Comparison of ENCODE assay signal across 9 cellular contexts in the genomic region with DNA sequence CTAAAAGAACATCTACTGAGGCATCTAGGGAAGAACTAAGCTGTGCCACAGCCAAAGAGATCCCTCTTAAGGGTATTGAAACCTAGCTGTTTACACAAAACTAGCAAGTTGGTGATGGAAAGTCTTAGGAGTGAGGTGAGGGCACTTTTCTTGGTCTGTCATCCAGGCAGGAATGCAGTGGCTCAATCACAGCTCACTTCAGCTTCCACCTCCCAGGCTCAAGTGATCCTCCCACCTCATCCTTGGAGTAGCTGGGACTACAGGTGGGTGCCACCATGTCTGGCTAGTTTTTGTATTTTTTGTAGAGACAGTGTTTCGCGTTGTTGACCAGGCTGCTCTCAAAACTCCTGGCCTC. TPM values are rescaled to one million over a fixed set of nuclear protein-coding genes. Genes with fewer than 3 reads are reported as not detected.
DNase-seq lines count a peak whose midpoint lies in the region; ATAC-seq, FAIRE-seq and TF ChIP-seq lines count a peak whose summit lies in the region.
"Had no signal": no experiment of that assay in that cellular context is flagged by ENCODE, and none has a peak within 500 bp of the region (broad histone marks: within the 10 kb centered on the region; RNA-seq: fewer than 3 reads in every experiment).

No MANE protein-coding gene starts in this region.

- peaks cover 79% of the 10 kb centered on the region for H3K4me1 Mint-ChIP-seq in activated B cell treated with CpG ODN at 0.5 μM for 24 hours

- no peaks in the 10 kb centered on the region for H3K27me3 Mint-ChIP-seq in activated B cell treated with CpG ODN at 0.5 μM for 24 hours

- peaks cover 67% of the 10 kb centered on the region for H3K36me3 Mint-ChIP-seq in activated B cell treated with CpG ODN at 0.5 μM for 24 hours (ENCODE audit: low read depth)

- H3K27me3 ChIP-seq in HAP-1 (ENCODE audit: low read depth) (no peaks in the 10 kb centered on the region), right cardiac atrium (ENCODE audit: control insufficient read depth, insufficient read depth) (no peaks in the 10 kb centered on the region), small intestine (ENCODE audit: control insufficient read depth in 2 of 2, insufficient read depth in 2 of 2, low read length in 2 of 2) (no peaks in the 10 kb centered on the region)

- peak overlapping the region; percentile 97 for H3K4me3 Mint-ChIP-seq in activated B cell treated with CpG ODN at 0.5 μM for 24 hours

- H3K9me3 Mint-ChIP-seq in activated B cell treated with CpG ODN at 0.5 μM for 24 hours = no peaks in the 10 kb centered on the region

- peaks cover 10% of the 10 kb centered on the region for H3K4me1 ChIP-seq in HAP-1
- peaks cover 12% of the 10 kb centered on the region for H3K4me1 ChIP-seq in right cardiac atrium (ENCODE audit: control insufficient read depth, insufficient read depth, low read length)
- H3K4me1 ChIP-seq in small intestine (ENCODE audit: control insufficient read depth in 2 of 2, insufficient read depth in 1 of 2, low read depth in 1 of 2, low read length in 1 of 2) = no peaks in the 10 kb centered on the region

- peak overlapping the region; percentile 46 for H3K27ac ChIP-seq in right cardiac atrium (ENCODE audit: low read length)
- peak overlapping the region; percentile 8 to 87 for H3K27ac ChIP-seq in small intestine (ENCODE audit: low read depth in 1 of 2, low read length in 1 of 2)

- H3K36me3 ChIP-seq in HAP-1 (replicated peaks) (peaks cover 40% of the 10 kb centered on the region), small intestine (ENCODE audit: control insufficient read depth in 2 of 2, insufficient read depth in 2 of 2, low read length in 2 of 2) (peaks cover 4 to 7% of the 10 kb centered on the region in 2 donors)

- H3K9me3 ChIP-seq in HAP-1 = no peaks in the 10 kb centered on the region
- no peaks in the 10 kb centered on the region for H3K9me3 ChIP-seq in right cardiac atrium (ENCODE audit: control insufficient read depth, low read length)
- H3K9me3 ChIP-seq in small intestine (ENCODE audit: control insufficient read depth, low read depth) = no peaks in the 10 kb centered on the region

- FAIRE-seq in small intestine (lab: Jason Lieb, UNC) = no peak

- intact Hi-C loops in activated B cell treated with CpG ODN at 0.5 μM for 24 hours (cut with micrococcal nuclease) (no loop called here), right cardiac atrium (cut with DNase I) (loop anchor here in 1 of 4 donors (10.0 kb wide), 1 partner anchor 57 kb away; no protein-coding TSS in a partner anchor)

- in situ Hi-C loops in HAP-1 (cut with MboI; ENCODE audit: low sequenced_read_pairs) = loop anchor here (25.0 kb wide), 1 partner anchor 240 kb away; a partner anchor contains a TSS

- no peak for TF ChIP-seq CTCF in activated B cell treated with CpG ODN at 0.5 μM for 24 hours (IDR thresholded peaks at IDR 0.05)

- no peak for DNase-seq in HAP-1 (ENCODE audit: low spot score in 2 of 2)
- no peak for DNase-seq in activated B cell treated with CpG ODN at 0.5 μM for 24 hours
- no peak for DNase-seq in right cardiac atrium
- DNase-seq in small intestine = no peak
- DNase-seq in DMS79 treated with DMSO at 0.1 percent for 48 hours (lab: John Stamatoyannopoulos, UW) = no peak
- DNase-seq in NCI-H1694 (lab: John Stamatoyannopoulos, UW) = no peak
- no peak for DNase-seq in NCI-H2081 treated with DMSO at 0.1 percent for 48 hours (lab: John Stamatoyannopoulos, UW)
- DNase-seq: hippocampal formation had no signal

- peak overlapping the region; percentile 96 for H3K27ac Mint-ChIP-seq in activated B cell treated with CpG ODN at 0.5 μM for 24 hours

- ATAC-seq in activated B cell treated with CpG ODN at 0.5 μM for 24 hours (ENCODE audit: low read depth) (no peak), right cardiac atrium (no peak), HG02610 (IDR thresholded peaks at IDR 0.05; ENCODE audit: unreplicated experiment) (no peak)

- 61% methylated on average over 2 of the region's 2 CpGs for WGBS in right cardiac atrium
- WGBS in small intestine, 3 donors = 68 to 92% (median 86%) methylated on average over 2 of the region's 2 CpGs

- CTCF ChIA-PET in activated B cell treated with CpG ODN at 0.5 μM for 24 hours (lab: Charles Lee) = interaction anchor here (3.0 kb wide), 1 partner anchor 9 kb away, joined by 21 read pairs; no protein-coding TSS in a partner anchor

- POLR2A ChIA-PET in activated B cell treated with CpG ODN at 0.5 μM for 24 hours (lab: Charles Lee) = interaction anchor here (0.6 to 6.3 kb wide), 10 partner anchors 10 to 308 kb away, joined by 3 to 388 read pairs (median 5); a partner anchor contains a TSS

- H3K4me3 ChIP-seq in HAP-1 = peak overlapping the region; percentile 76; the same call in 1 of the 2 replicates
- H3K4me3 ChIP-seq in right cardiac atrium (ENCODE audit: low read length) = peak overlapping the region; percentile 97
- no peak overlapping the region for H3K4me3 ChIP-seq in small intestine (ENCODE audit: low read depth in 1 of 2, low read length in 2 of 2)

RNA-seq across cellular contexts. Expression of a gene that starts 2.4 kb away (rescaled TPM):
- 195 and 208 TPM in 2 replicates for total RNA-seq in activated B cell treated with CpG ODN at 0.5 μM for 24 hours
- total RNA-seq in right cardiac atrium = 10 to 100 TPM; 28.9 to 51.4 (median 34.4) TPM
- 73.2 TPM for polyA plus RNA-seq in right cardiac atrium
- polyA plus RNA-seq in small intestine = 10 to 100 TPM in 2 of 3 donors, 1 to 10 TPM in 1; 8.1 to 38.4 (median 29.8) TPM

Comparison
In these comparisons a context has a peak if more than half of its experiments do, and no peak if none do; other contexts are left out.
1. H3K4me3 ChIP-seq: peak in HAP-1 (single experiment) and right cardiac atrium (single experiment); none in small intestine (0 of 2).